19 cellular contexts compared by ENCODE assay signal in the genomic region with DNA sequence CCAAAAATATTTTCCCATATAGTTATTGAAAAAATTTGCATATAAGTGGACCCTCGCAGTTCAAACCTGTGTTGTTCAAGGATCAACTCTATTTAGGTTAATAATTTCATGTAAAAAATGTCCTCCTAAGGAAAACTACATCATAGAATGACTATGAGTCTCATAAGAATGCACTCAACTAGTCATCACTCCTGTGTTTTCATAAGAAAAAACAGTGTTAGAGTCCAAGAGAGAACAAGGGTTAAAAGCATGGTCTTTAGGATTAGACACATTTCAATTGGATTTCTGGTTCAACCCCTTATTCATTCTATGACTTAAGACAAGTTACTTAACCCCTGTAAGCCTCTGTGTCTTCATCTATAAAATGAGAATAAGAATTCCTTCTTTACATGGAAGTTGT. TPM values are rescaled to one million over a fixed set of nuclear protein-coding genes. Genes with fewer than 3 reads are reported as not detected.
"Had no signal": no experiment of that assay in that cellular context is flagged by ENCODE, and none has a peak within 500 bp of the region (broad histone marks: within the 10 kb centered on the region; RNA-seq: fewer than 3 reads in every experiment).

No MANE protein-coding gene starts in this region.

- H3K4me3 ChIP-seq: body of pancreas, cardiac muscle cell, tibial artery had no signal

- DNase-seq: activated CD4-positive, alpha-beta memory T cell treated with anti-CD3 and anti-CD28 coated beads, Interleukin-2, amount 10 ng/mL, durations not matched to agents 7 days and 5 days; activated CD4-positive, alpha-beta T cell treated with anti-CD3 and anti-CD28 coated beads, Interleukin-2, amount 10 ng/mL, durations not matched to agents 24 days and 14 days; activated effector memory CD4-positive, alpha-beta T cell treated with anti-CD3 and anti-CD28 coated beads, Interleukin-2, amount 50 U/mL, for 16 hours; activated naive CD4-positive, alpha-beta T cell treated with anti-CD3 and anti-CD28 coated beads, Interleukin-2, amount 50 U/mL, for 16 hours; activated naive CD8-positive, alpha-beta T cell treated with anti-CD3 and anti-CD28 coated beads, Interleukin-2, amount 50 U/mL, for 24 hours; anterior cingulate cortex; body of pancreas; foreskin melanocyte; glutamatergic neuron; hippocampal formation; naive B cell; stimulated activated CD4-positive, alpha-beta T cell treated with anti-CD3 and anti-CD28 coated beads, Interleukin-4, amount 100 ng/mL, for 24 hours; stimulated activated naive CD8-positive, alpha-beta T cell treated with anti-CD3 and anti-CD28 coated beads, Interleukin-15, Interleukin-2, amounts not matched to agents 100 U/mL and 50 U/mL, for 24 hours; T-cell; tibial artery had no signal

- H3K27ac ChIP-seq: body of pancreas, cardiac muscle cell, epithelial cell of prostate, tibial artery, VCaP had no signal

- H3K9me3 ChIP-seq: body of pancreas, tibial artery had no signal

- H3K27me3 ChIP-seq: body of pancreas, cardiac muscle cell, tibial artery had no signal

- H3K36me3 ChIP-seq: cardiac muscle cell had no signal

- ATAC-seq: activated CD4-positive, CD25-positive, alpha-beta regulatory T cell treated with anti-CD3 and anti-CD28 coated beads, Interleukin-2, amount 50 U/mL, for 24 hours; activated naive CD8-positive, alpha-beta T cell treated with anti-CD3 and anti-CD28 coated beads, Interleukin-2, amount 50 U/mL, for 24 hours; body of pancreas; stimulated activated naive CD8-positive, alpha-beta T cell treated with anti-CD3 and anti-CD28 coated beads, Interleukin-15, Interleukin-2, amounts not matched to agents 100 U/mL and 50 U/mL, for 24 hours; T-cell had no signal

RNA-seq across cellular contexts. Expression of gene PARVA, which starts 5.1 kb away (rescaled TPM):
- total RNA-seq: activated CD4-positive, alpha-beta T cell treated with anti-CD3 and anti-CD28 coated beads, Interleukin-2, amount 10 ng/mL, durations not matched to agents 24 days and 14 days had no signal
